11 cellular contexts compared by ENCODE assay signal in the genomic region with DNA sequence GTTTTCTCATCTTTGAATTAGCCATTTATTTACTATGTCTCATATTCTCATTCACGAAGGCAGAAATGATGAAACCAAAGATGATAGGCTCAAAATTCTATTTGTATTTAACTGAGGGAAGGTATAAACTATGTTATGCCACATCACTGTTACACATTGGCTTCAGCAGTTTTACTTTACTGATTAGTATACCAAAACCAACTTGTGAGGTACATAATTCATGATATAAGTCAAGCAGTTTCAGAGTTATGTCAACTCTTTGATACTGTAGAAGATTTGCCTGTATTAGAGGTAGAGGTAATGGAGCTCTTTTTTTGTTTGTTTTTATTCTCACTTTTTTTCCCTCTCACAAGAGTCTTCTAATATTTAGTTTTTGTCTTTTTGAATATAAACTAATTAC. TPM values are rescaled to one million over a fixed set of nuclear protein-coding genes. Genes with fewer than 3 reads are reported as not detected.
"Had no signal": no experiment of that assay in that cellular context is flagged by ENCODE, and none has a peak within 500 bp of the region (broad histone marks: within the 10 kb centered on the region; RNA-seq: fewer than 3 reads in every experiment).

No MANE protein-coding gene starts in this region.

- H3K9me3 Mint-ChIP-seq: IgD-negative memory B cell had no signal

- H3K4me2 ChIP-seq: KMS-11 had no signal

- ATAC-seq: HepG2, K562 had no signal

- H3K27ac ChIP-seq: HL-60, KMS-11 had no signal

- H3K27me3 Mint-ChIP-seq: IgD-negative memory B cell had no signal

- H3K27ac Mint-ChIP-seq: IgD-negative memory B cell had no signal

- H3K4me3 ChIP-seq: K562 had no signal

- H3K4me3 Mint-ChIP-seq: IgD-negative memory B cell had no signal

- DNase-seq: IMR-90, KBM-7, KG1 had no signal

- FAIRE-seq: HepG2, HTR-8/SVneo, K562 had no signal

RNA-seq across cellular contexts. Expression of a gene that starts 26.4 kb away (rescaled TPM):
- total RNA-seq: HepG2, HT-29, HT1080, IMR-90, K562 had no signal
- polyA plus RNA-seq: HepG2, IgD-negative memory B cell, IMR-90, K562 had no signal
